28 cellular contexts compared by ENCODE assay signal in genomic region chr11:108913204-108913603, GRCh38.
"Had no signal": no experiment of that assay in that cellular context is flagged by ENCODE, and none has a peak within 500 bp of the region (broad histone marks: within the 10 kb centered on the region; RNA-seq: fewer than 3 reads in every experiment).

No MANE protein-coding gene starts in this region.

- H3K4me3 Mint-ChIP-seq: activated CD4-positive, alpha-beta memory T cell treated with anti-CD3 and anti-CD28 coated beads, Interleukin-2, amount 10 ng/mL, durations not matched to agents 7 days and 5 days; activated CD4-positive, alpha-beta T cell treated with anti-CD3 and anti-CD28 coated beads, Interleukin-2, amount 10 ng/mL, durations not matched to agents 24 days and 14 days; activated naive CD4-positive, alpha-beta T cell treated with anti-CD3 and anti-CD28 coated beads, Interleukin-2, amount 10 ng/mL, durations not matched to agents 7 days and 5 days; activated T-cell treated with anti-CD3 and anti-CD28 coated beads, Interleukin-2, amount 50 U/mL, for 72 hours; dendritic cell treated with granulocyte-macrophage colony-stimulating factor and Interleukin-4, amounts not matched to agents 40 ng/mL and 50 ng/mL, for 4 days; nephron; stimulated activated effector memory CD8-positive, alpha-beta T cell treated with anti-CD3 and anti-CD28 coated beads, Interleukin-12 subunit alpha, Interleukin-12 subunit beta, amount 100 ng/mL, for 72 hours; T-helper 2 cell treated with Interferon-gamma antibody and Interleukin-4, amounts not matched to agents 5 μg/mL and 100 μg/mL, for 36 hours had no signal

- ATAC-seq: activated CD4-positive, CD25-positive, alpha-beta regulatory T cell treated with anti-CD3 and anti-CD28 coated beads, Interleukin-2, amount 50 U/mL, for 24 hours; activated T-cell treated with anti-CD3 and anti-CD28 coated beads, Interleukin-2, amount 50 U/mL, for 72 hours; esophagus mucosa; right lobe of liver; stimulated activated effector memory CD8-positive, alpha-beta T cell treated with anti-CD3 and anti-CD28 coated beads, Interleukin-12 subunit alpha, Interleukin-12 subunit beta, amount 100 ng/mL, for 72 hours had no signal

- H3K36me3 ChIP-seq: cardiac muscle cell, left ventricle myocardium inferior, right lobe of liver, suprapubic skin, transverse colon, vagina had no signal

- H3K27ac Mint-ChIP-seq: activated CD4-positive, alpha-beta memory T cell treated with anti-CD3 and anti-CD28 coated beads, Interleukin-2, amount 10 ng/mL, durations not matched to agents 7 days and 5 days; activated CD4-positive, alpha-beta T cell treated with anti-CD3 and anti-CD28 coated beads, Interleukin-2, amount 10 ng/mL, durations not matched to agents 24 days and 14 days; activated naive CD4-positive, alpha-beta T cell treated with anti-CD3 and anti-CD28 coated beads, Interleukin-2, amount 10 ng/mL, durations not matched to agents 7 days and 5 days; activated T-cell treated with anti-CD3 and anti-CD28 coated beads, Interleukin-2, amount 50 U/mL, for 72 hours; dendritic cell treated with granulocyte-macrophage colony-stimulating factor and Interleukin-4, amounts not matched to agents 40 ng/mL and 50 ng/mL, for 4 days; nephron; stimulated activated effector memory CD8-positive, alpha-beta T cell treated with anti-CD3 and anti-CD28 coated beads, Interleukin-12 subunit alpha, Interleukin-12 subunit beta, amount 100 ng/mL, for 72 hours; T-helper 2 cell treated with Interferon-gamma antibody and Interleukin-4, amounts not matched to agents 5 μg/mL and 100 μg/mL, for 36 hours had no signal

- DNase-seq: activated CD4-positive, alpha-beta memory T cell treated with anti-CD3 and anti-CD28 coated beads, Interleukin-2, amount 10 ng/mL, durations not matched to agents 7 days and 5 days; activated CD4-positive, alpha-beta T cell treated with anti-CD3 and anti-CD28 coated beads, Interleukin-2, amount 10 ng/mL, durations not matched to agents 24 days and 14 days; activated effector memory CD4-positive, alpha-beta T cell treated with Interleukin-2 at 50 U/mL for 16 hours; activated naive CD4-positive, alpha-beta T cell treated with anti-CD3 and anti-CD28 coated beads, Interleukin-2, amount 10 ng/mL, durations not matched to agents 7 days and 5 days; activated T-cell treated with anti-CD3 and anti-CD28 coated beads, Interleukin-2, amount 50 U/mL, for 72 hours; amygdala; effector CD4-positive, alpha-beta T cell; foreskin melanocyte; glutamatergic neuron; hippocampal formation; left ventricle myocardium inferior; posterior cingulate gyrus; right lobe of liver; stimulated activated CD4-positive, alpha-beta T cell treated with anti-CD3 and anti-CD28 coated beads, Interleukin-2, amount 100 ng/mL, for 24 hours; stomach; transverse colon had no signal

- H3K4me1 ChIP-seq: right lobe of liver, stomach, suprapubic skin, transverse colon, vagina had no signal

- H3K27me3 Mint-ChIP-seq: activated CD4-positive, alpha-beta memory T cell treated with anti-CD3 and anti-CD28 coated beads, Interleukin-2, amount 10 ng/mL, durations not matched to agents 7 days and 5 days; activated CD4-positive, alpha-beta T cell treated with anti-CD3 and anti-CD28 coated beads, Interleukin-2, amount 10 ng/mL, durations not matched to agents 24 days and 14 days; activated naive CD4-positive, alpha-beta T cell treated with anti-CD3 and anti-CD28 coated beads, Interleukin-2, amount 10 ng/mL, durations not matched to agents 7 days and 5 days; dendritic cell treated with granulocyte-macrophage colony-stimulating factor and Interleukin-4, amounts not matched to agents 40 ng/mL and 50 ng/mL, for 4 days had no signal

- H3K9me3 ChIP-seq: left ventricle myocardium inferior, right lobe of liver, stomach, suprapubic skin, transverse colon, vagina had no signal

- H3K27me3 ChIP-seq: cardiac muscle cell, right lobe of liver, stomach, suprapubic skin, transverse colon, vagina had no signal

- H3K4me1 Mint-ChIP-seq: activated naive CD4-positive, alpha-beta T cell treated with anti-CD3 and anti-CD28 coated beads, Interleukin-2, amount 10 ng/mL, durations not matched to agents 7 days and 5 days had no signal

- FAIRE-seq: endothelial cell of umbilical vein had no signal

- H3K27ac ChIP-seq: cardiac muscle cell, left ventricle myocardium inferior, right lobe of liver, skin epidermis, stomach, suprapubic skin, transverse colon, vagina, VCaP had no signal

- H3K9me3 Mint-ChIP-seq: activated CD4-positive, alpha-beta memory T cell treated with anti-CD3 and anti-CD28 coated beads, Interleukin-2, amount 10 ng/mL, durations not matched to agents 7 days and 5 days; activated CD4-positive, alpha-beta T cell treated with anti-CD3 and anti-CD28 coated beads, Interleukin-2, amount 10 ng/mL, durations not matched to agents 24 days and 14 days; activated naive CD4-positive, alpha-beta T cell treated with anti-CD3 and anti-CD28 coated beads, Interleukin-2, amount 10 ng/mL, durations not matched to agents 7 days and 5 days; activated T-cell treated with anti-CD3 and anti-CD28 coated beads, Interleukin-2, amount 50 U/mL, for 72 hours; dendritic cell treated with granulocyte-macrophage colony-stimulating factor and Interleukin-4, amounts not matched to agents 40 ng/mL and 50 ng/mL, for 4 days; nephron; stimulated activated effector memory CD8-positive, alpha-beta T cell treated with anti-CD3 and anti-CD28 coated beads, Interleukin-12 subunit alpha, Interleukin-12 subunit beta, amount 100 ng/mL, for 72 hours; T-helper 2 cell treated with Interferon-gamma antibody and Interleukin-4, amounts not matched to agents 5 μg/mL and 100 μg/mL, for 36 hours had no signal

- H3K4me3 ChIP-seq: cardiac muscle cell, left ventricle myocardium inferior, right lobe of liver, skin epidermis, stomach, suprapubic skin, transverse colon, vagina had no signal
